1 cellular context compared by ENCODE assay signal in the genomic region with DNA sequence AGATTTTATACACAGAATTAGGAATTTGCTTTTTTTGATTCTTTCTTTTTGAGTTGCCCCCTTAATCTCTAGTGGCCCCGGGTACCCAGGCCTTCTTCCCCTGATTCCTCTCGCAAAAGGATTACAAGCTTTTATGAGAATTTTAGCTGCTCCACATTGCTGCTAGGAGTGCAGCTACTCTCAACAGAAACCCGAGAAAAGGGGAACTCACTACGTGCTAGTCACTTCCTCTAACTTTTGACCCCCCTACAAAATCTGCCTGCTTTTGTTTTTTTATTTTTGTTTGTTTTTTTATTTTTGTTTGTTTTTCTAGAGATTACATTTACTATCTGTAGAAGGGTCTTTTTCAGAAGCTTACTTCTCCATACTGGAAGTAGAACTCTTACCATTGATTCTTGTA.
TF ChIP-seq lines count a peak whose summit lies in the region.

No MANE protein-coding gene starts in this region.

TF ChIP-seq in A549, 52 proteins besides CTCF, POLR2A, EP300 and RAD21 (continued from another document):
- no peak for TF ChIP-seq TP53 (CRISPR knock-in tag; IDR thresholded peaks at IDR 0.05)
- TF ChIP-seq PBX3 (IDR thresholded peaks at IDR 0.05), result no peak
- no peak for TF ChIP-seq ZNF302 (CRISPR knock-in tag; IDR thresholded peaks at IDR 0.05)
